1 cellular context compared by ENCODE assay signal in the genomic region with DNA sequence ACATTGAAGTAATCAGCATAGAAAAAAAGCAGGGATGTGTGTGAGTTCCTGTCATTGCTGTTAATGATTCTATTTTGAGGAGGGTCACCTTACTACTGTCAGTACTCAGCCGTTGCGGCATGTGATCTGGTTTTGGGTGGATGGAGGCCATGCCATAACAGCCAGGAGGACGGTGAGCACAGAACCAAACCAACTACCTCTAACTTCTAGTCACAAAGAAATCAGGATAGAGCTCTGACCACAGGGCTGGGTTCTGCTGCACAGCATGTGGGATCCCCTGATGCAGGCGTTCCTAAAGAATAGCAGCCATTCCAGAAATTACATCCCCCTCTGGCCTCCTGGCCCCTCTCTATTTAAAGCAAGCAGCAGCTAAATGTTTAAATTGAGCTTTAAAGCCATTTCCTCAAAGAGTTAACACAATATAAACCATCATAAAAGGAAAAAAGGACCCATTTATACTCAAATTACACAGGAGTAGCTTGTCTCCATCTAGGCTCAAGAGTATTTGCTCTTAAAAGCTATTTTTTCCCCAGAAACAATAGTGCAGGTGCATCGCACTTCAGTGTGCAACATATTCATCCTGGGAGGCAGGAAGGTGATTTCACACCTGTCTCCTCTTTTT.
TF ChIP-seq lines count a peak whose summit lies in the region.

No MANE protein-coding gene starts in this region.

TF ChIP-seq in SK-N-SH, 30 proteins besides CTCF, POLR2A, EP300 and RAD21 (continued from another document):
- TF ChIP-seq USF2 (IDR thresholded peaks at IDR 0.05; ENCODE audit: borderline replicate concordance, low read depth, low read length): no peak
- no peak for TF ChIP-seq YY1 (IDR thresholded peaks at IDR 0.05; ENCODE audit: low read depth)
- TF ChIP-seq SIN3A (IDR thresholded peaks at IDR 0.05; ENCODE audit: borderline replicate concordance, low read depth, low read length): no peak
- no peak for TF ChIP-seq NFIC (IDR thresholded peaks at IDR 0.05; ENCODE audit: borderline replicate concordance)
- TF ChIP-seq JUND (IDR thresholded peaks at IDR 0.05): no peak
